8 cellular contexts compared by ENCODE assay signal in the genomic region with DNA sequence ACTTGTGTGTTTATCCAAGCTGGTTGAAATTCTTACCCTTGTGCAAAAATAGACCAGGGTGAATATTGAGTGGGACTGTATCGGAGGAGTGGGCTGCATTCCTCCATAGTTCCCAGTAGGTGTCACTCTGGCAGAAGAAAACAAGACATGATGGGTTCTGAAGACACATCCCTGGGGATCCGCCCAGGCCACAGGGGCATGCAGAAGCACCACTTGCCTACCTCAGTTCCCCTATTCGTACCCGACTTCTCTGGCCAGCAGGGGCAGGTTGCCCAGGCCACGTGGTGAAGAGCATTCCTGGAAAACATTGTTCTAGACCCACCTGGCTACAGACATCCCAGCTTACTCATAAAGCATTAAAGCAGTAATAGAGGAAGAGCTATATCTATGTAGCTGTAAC.
A peak's percentile ranks its signal among the peaks of the same experiment; 100 is the strongest.
DNase-seq lines count a peak whose midpoint lies in the region; ATAC-seq and TF ChIP-seq lines count a peak whose summit lies in the region.

No MANE protein-coding gene starts in this region.

- POLR2A ChIA-PET in CD4-positive, alpha-beta T cell (lab: Charles Lee): no interaction called here

- H3K27me3 ChIP-seq in CD4-positive, alpha-beta T cell (ENCODE audit: control insufficient read depth, insufficient read depth, low read length): no peaks in the 10 kb centered on the region
- H3K27me3 ChIP-seq in breast epithelium (no peaks in the 10 kb centered on the region), thoracic aorta (replicated peaks; ENCODE audit: insufficient read depth) (no peaks in the 10 kb centered on the region), prostate gland (replicated peaks; ENCODE audit: insufficient read depth) (no peaks in the 10 kb centered on the region)

- H3K27ac Mint-ChIP-seq in CD4-positive, alpha-beta T cell: peak overlapping the region; percentile 45

- TF ChIP-seq POLR2A in breast epithelium (IDR thresholded peaks at IDR 0.05) (no peak), prostate gland (IDR thresholded peaks at IDR 0.05) (no peak)

- H3K36me3 Mint-ChIP-seq in CD4-positive, alpha-beta T cell (ENCODE audit: low read depth): peaks cover 3% of the 10 kb centered on the region

- no peak overlapping the region for H3K4me3 ChIP-seq in breast epithelium
- H3K4me3 ChIP-seq in thoracic aorta: no peak overlapping the region
- no peak overlapping the region for H3K4me3 ChIP-seq in prostate gland

- peak; percentile 63 for ATAC-seq in CD4-positive, alpha-beta T cell (ENCODE audit: poor library complexity)
- ATAC-seq in thoracic aorta (ENCODE audit: insufficient number of reproducible peaks, low FRiP score, low read depth): no peak

- CTCF ChIA-PET in CD4-positive, alpha-beta T cell (lab: Charles Lee): interaction anchor here (0.6 to 1.7 kb wide), 7 partner anchors 9 to 71 kb away, joined by 3 to 11 read pairs (median 3); no protein-coding TSS in a partner anchor

- no peaks in the 10 kb centered on the region for H3K9me3 ChIP-seq in CD4-positive, alpha-beta T cell (ENCODE audit: control insufficient read depth, low read length)
- H3K9me3 ChIP-seq in breast epithelium (no peaks in the 10 kb centered on the region), thoracic aorta (no peaks in the 10 kb centered on the region), prostate gland (no peaks in the 10 kb centered on the region)

- intact Hi-C loops in CD4-positive, alpha-beta T cell (cut with DNase I, micrococcal nuclease): loop anchor here (1.0 to 10.0 kb wide), 5 partner anchors 53 to 341 kb away; a partner anchor contains a TSS
- intact Hi-C loops in breast epithelium (cut with DNase I; ENCODE audit: low total_unique reads) (no loop called here), prostate gland (cut with DNase I) (loop anchor here (5.0 kb wide), 1 partner anchor 169 kb away; a partner anchor contains a TSS)

- H3K36me3 ChIP-seq in breast epithelium: no peaks in the 10 kb centered on the region
- no peaks in the 10 kb centered on the region for H3K36me3 ChIP-seq in thoracic aorta
- no peaks in the 10 kb centered on the region for H3K36me3 ChIP-seq in prostate gland

- peak in 1 of 10 experiments; percentile 16 for DNase-seq in CD4-positive, alpha-beta T cell
- DNase-seq in GM19238 (ENCODE audit: insufficient read length, low spot score) (peak; percentile 47), HPDE6-E6E7 (ENCODE audit: extremely low spot score) (peak; percentile 41), RPMI7951 (ENCODE audit: low read depth) (peak; percentile 29), breast epithelium (ENCODE audit: low spot score in 2 of 2) (no peak), kidney glomerular epithelial cell (lab: John Stamatoyannopoulos, UW) (peak; percentile 21), thoracic aorta (ENCODE audit: low spot score) (no peak), prostate gland (ENCODE audit: low spot score) (no peak)

- H3K27ac ChIP-seq in CD4-positive, alpha-beta T cell (ENCODE audit: low read depth, low read length): no peak overlapping the region
- H3K27ac ChIP-seq in breast epithelium: no peak overlapping the region
- no peak overlapping the region for H3K27ac ChIP-seq in thoracic aorta
- H3K27ac ChIP-seq in prostate gland: no peak overlapping the region

- TF ChIP-seq CTCF in CD4-positive, alpha-beta T cell (IDR thresholded peaks at IDR 0.05): peak; percentile 68
- TF ChIP-seq CTCF in breast epithelium (IDR thresholded peaks at IDR 0.05): peak in 2 of 3 donors; percentile 42 to 44
- TF ChIP-seq CTCF in thoracic aorta (IDR thresholded peaks at IDR 0.05): peak; percentile 36
- TF ChIP-seq CTCF in prostate gland (IDR thresholded peaks at IDR 0.05): peak in 2 of 4 experiments; percentile 40 to 51

- H3K4me1 ChIP-seq in breast epithelium (no peaks in the 10 kb centered on the region), thoracic aorta (ENCODE audit: control insufficient read depth in 1 of 2, low read depth in 2 of 2) (peaks cover 6 to 20% of the 10 kb centered on the region in 2 donors), prostate gland (replicated peaks) (no peaks in the 10 kb centered on the region)

- no peaks in the 10 kb centered on the region for H3K27me3 Mint-ChIP-seq in CD4-positive, alpha-beta T cell

- H3K4me3 Mint-ChIP-seq in CD4-positive, alpha-beta T cell: no peak overlapping the region

- peaks cover 41% of the 10 kb centered on the region for H3K4me1 Mint-ChIP-seq in CD4-positive, alpha-beta T cell (ENCODE audit: low read depth)

- H3K9me3 Mint-ChIP-seq in CD4-positive, alpha-beta T cell: no peaks in the 10 kb centered on the region

- WGBS in prostate gland: 7% methylated on average over 5 of the region's 5 CpGs

Comparison
In these comparisons a context has a peak if more than half of its experiments do, and no peak if none do; other contexts are left out.
1. DNase-seq: peak in GM19238 (single experiment), HPDE6-E6E7 (single experiment), RPMI7951 (single experiment) and kidney glomerular epithelial cell (single experiment); none in breast epithelium (0 of 2), thoracic aorta (single experiment) and prostate gland (single experiment).